11 cellular contexts compared by ENCODE assay signal in genomic region chr5:148849461-148849860, GRCh38. TPM values are rescaled to one million over a fixed set of nuclear protein-coding genes. Genes with fewer than 3 reads are reported as not detected.
A peak's percentile ranks its signal among the peaks of the same experiment; 100 is the strongest.
DNase-seq lines count a peak whose midpoint lies in the region; ATAC-seq and TF ChIP-seq lines count a peak whose summit lies in the region.
"Had no signal": no experiment of that assay in that cellular context is flagged by ENCODE, and none has a peak within 500 bp of the region (broad histone marks: within the 10 kb centered on the region; RNA-seq: fewer than 3 reads in every experiment).

No MANE protein-coding gene starts in this region.

- intact Hi-C loops in activated B cell treated with CpG ODN at 0.5 μM for 24 hours (cut with micrococcal nuclease), result loop anchor here (2.0 kb wide), 1 partner anchor 17 kb away; no protein-coding TSS in a partner anchor

- peak; percentile 72 for DNase-seq in SIG-M5 treated with dmso at 0.1 percent for 504 hours (lab: John Stamatoyannopoulos, UW; ENCODE audit: unreplicated experiment)
- DNase-seq in SIG-M5 (lab: John Stamatoyannopoulos, UW), result no peak
- no peak for DNase-seq in activated B cell treated with CpG ODN at 0.5 μM for 24 hours
- peak; percentile 18 for DNase-seq in mucosa of gallbladder (ENCODE audit: low spot score)
- no peak for DNase-seq in NCI-H1048 (lab: John Stamatoyannopoulos, UW)
- DNase-seq in nephron progenitor cell, result no peak
- DNase-seq: Karpas-422, NCI-H345, SK-N-SH had no signal

- CTCF ChIA-PET in activated B cell treated with CpG ODN at 0.5 μM for 24 hours (lab: Charles Lee), result interaction anchor here (1.0 to 1.2 kb wide), 2 partner anchors 108 to 117 kb away, joined by 3 read pairs; no protein-coding TSS in a partner anchor

- H3K36me3 Mint-ChIP-seq in activated B cell treated with CpG ODN at 0.5 μM for 24 hours (ENCODE audit: low read depth) (peaks cover 10% of the 10 kb centered on the region), nephron progenitor cell (ENCODE audit: low read depth) (no peaks in the 10 kb centered on the region)

- TF ChIP-seq CTCF in activated B cell treated with CpG ODN at 0.5 μM for 24 hours (IDR thresholded peaks at IDR 0.05) (no peak), nephron progenitor cell (IDR thresholded peaks at IDR 0.05) (no peak)

- ATAC-seq in HG03432 (IDR thresholded peaks at IDR 0.05; ENCODE audit: unreplicated experiment) (peak; percentile 41), activated B cell treated with CpG ODN at 0.5 μM for 24 hours (ENCODE audit: low read depth) (peak; percentile 81), GM18870 (IDR thresholded peaks at IDR 0.05; ENCODE audit: unreplicated experiment) (no peak)

- no peak overlapping the region for H3K4me3 Mint-ChIP-seq in activated B cell treated with CpG ODN at 0.5 μM for 24 hours
- H3K4me3 Mint-ChIP-seq in nephron progenitor cell, result no peak overlapping the region

- no peak overlapping the region for H3K27ac Mint-ChIP-seq in activated B cell treated with CpG ODN at 0.5 μM for 24 hours
- H3K27ac Mint-ChIP-seq in nephron progenitor cell, result no peak overlapping the region

- H3K27me3 Mint-ChIP-seq in activated B cell treated with CpG ODN at 0.5 μM for 24 hours (no peaks in the 10 kb centered on the region), nephron progenitor cell (ENCODE audit: low read depth, poor library complexity) (peaks cover 9% of the 10 kb centered on the region)

- H3K4me1 Mint-ChIP-seq in activated B cell treated with CpG ODN at 0.5 μM for 24 hours (peaks cover 25% of the 10 kb centered on the region), nephron progenitor cell (no peaks in the 10 kb centered on the region)

- peaks cover 2% of the 10 kb centered on the region for H3K9me3 Mint-ChIP-seq in activated B cell treated with CpG ODN at 0.5 μM for 24 hours
- H3K9me3 Mint-ChIP-seq in nephron progenitor cell, result no peaks in the 10 kb centered on the region

- POLR2A ChIA-PET in activated B cell treated with CpG ODN at 0.5 μM for 24 hours (lab: Charles Lee), result no interaction called here

RNA-seq across cellular contexts. Expression of gene ADRB2, which starts 23.1 kb away (rescaled TPM):
- total RNA-seq in activated B cell treated with CpG ODN at 0.5 μM for 24 hours (3.2 TPM in 2 replicates), mucosa of gallbladder (3.4 TPM)

Comparison
In these comparisons a context has a peak if more than half of its experiments do, and no peak if none do; other contexts are left out.
1. DNase-seq: peak in SIG-M5 treated with dmso at 0.1 percent for 504 hours (single experiment) and mucosa of gallbladder (single experiment); none in SIG-M5 (single experiment), activated B cell treated with CpG ODN at 0.5 μM for 24 hours (single experiment), NCI-H1048 (single experiment) and nephron progenitor cell (single experiment).